In genomic region chr13:45464141-45464686, GRCh38 we compare ENCODE assay signal across 1 cellular context.
TF ChIP-seq lines count a peak whose summit lies in the region.

No MANE protein-coding gene starts in this region.

TF ChIP-seq in HepG2, 621 proteins besides CTCF, POLR2A, EP300 and RAD21 (continued from another document and continues in another):
- TF ChIP-seq SMARCE1 (IDR thresholded peaks at IDR 0.05; ENCODE audit: borderline replicate concordance) = no peak
- no peak for TF ChIP-seq NFE2 (CRISPR knock-in tag; IDR thresholded peaks at IDR 0.05)
- no peak for TF ChIP-seq PPARG (CRISPR knock-in tag; conservative IDR thresholded peaks at IDR 0.05)
- no peak for TF ChIP-seq SALL1 (CRISPR knock-in tag; IDR thresholded peaks at IDR 0.05)
- TF ChIP-seq RORA (CRISPR knock-in tag; IDR thresholded peaks at IDR 0.05) = no peak
- TF ChIP-seq ZNF432 (CRISPR knock-in tag; IDR thresholded peaks at IDR 0.05; ENCODE audit: borderline replicate concordance) = no peak
- no peak for TF ChIP-seq TAF1 (CRISPR knock-in tag; IDR thresholded peaks at IDR 0.05)
- no peak for TF ChIP-seq PRMT3 (CRISPR knock-in tag; IDR thresholded peaks at IDR 0.05; ENCODE audit: borderline replicate concordance, low read depth)
- TF ChIP-seq TAF15 (IDR thresholded peaks at IDR 0.05; ENCODE audit: low read depth, low read length, poor library complexity, severe bottlenecking) = no peak
- no peak for TF ChIP-seq ZNF543 (CRISPR knock-in tag; IDR thresholded peaks at IDR 0.05)
- TF ChIP-seq, protein P1, sequence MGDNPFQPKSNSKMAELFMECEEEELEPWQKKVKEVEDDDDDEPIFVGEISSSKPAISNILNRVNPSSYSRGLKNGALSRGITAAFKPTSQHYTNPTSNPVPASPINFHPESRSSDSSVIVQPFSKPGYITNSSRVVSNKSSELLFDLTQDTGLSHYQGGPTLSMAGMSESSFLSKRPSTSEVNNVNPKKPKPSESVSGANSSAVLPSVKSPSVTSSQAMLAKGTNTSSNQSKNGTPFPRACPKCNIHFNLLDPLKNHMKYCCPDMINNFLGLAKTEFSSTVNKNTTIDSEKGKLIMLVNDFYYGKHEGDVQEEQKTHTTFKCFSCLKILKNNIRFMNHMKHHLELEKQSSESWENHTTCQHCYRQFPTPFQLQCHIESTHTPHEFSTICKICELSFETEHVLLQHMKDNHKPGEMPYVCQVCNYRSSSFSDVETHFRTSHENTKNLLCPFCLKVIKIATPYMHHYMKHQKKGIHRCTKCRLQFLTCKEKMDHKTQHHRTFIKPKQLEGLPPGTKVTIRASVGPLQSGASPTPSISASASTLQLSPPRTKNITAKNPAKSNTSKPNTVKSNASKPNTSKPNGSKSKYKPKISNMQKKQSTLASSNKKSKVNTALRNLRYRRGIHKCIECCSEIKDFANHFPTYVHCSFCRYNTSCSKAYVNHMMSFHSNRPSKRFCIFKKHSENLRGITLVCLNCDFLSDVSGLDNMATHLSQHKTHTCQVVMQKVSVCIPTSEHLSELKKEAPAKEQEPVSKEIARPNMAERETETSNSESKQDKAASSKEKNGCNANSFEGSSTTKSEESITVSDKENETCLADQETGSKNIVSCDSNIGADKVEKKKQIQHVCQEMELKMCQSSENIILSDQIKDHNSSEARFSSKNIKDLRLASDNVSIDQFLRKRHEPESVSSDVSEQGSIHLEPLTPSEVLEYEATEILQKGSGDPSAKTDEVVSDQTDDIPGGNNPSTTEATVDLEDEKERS (CRISPR knock-in tag; IDR thresholded peaks at IDR 0.05) = no peak
- TF ChIP-seq SAFB2 (CRISPR knock-in tag; IDR thresholded peaks at IDR 0.05; ENCODE audit: borderline replicate concordance, low read depth) = no peak
- no peak for TF ChIP-seq AGO1 (IDR thresholded peaks at IDR 0.05; ENCODE audit: low read depth, low read length, poor library complexity, severe bottlenecking)
- no peak for TF ChIP-seq ZNF839 (CRISPR knock-in tag; IDR thresholded peaks at IDR 0.05; ENCODE audit: borderline replicate concordance)
- TF ChIP-seq, protein P2, sequence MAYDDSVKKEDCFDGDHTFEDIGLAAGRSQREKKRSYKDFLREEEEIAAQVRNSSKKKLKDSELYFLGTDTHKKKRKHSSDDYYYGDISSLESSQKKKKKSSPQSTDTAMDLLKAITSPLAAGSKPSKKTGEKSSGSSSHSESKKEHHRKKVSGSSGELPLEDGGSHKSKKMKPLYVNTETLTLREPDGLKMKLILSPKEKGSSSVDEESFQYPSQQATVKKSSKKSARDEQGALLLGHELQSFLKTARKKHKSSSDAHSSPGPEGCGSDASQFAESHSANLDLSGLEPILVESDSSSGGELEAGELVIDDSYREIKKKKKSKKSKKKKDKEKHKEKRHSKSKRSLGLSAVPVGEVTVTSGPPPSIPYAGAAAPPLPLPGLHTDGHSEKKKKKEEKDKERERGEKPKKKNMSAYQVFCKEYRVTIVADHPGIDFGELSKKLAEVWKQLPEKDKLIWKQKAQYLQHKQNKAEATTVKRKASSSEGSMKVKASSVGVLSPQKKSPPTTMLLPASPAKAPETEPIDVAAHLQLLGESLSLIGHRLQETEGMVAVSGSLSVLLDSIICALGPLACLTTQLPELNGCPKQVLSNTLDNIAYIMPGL (CRISPR knock-in tag; IDR thresholded peaks at IDR 0.05; ENCODE audit: borderline replicate concordance in 1 of 2, low read depth in 1 of 2) = no peak
- TF ChIP-seq SIX1 (CRISPR knock-in tag; IDR thresholded peaks at IDR 0.05; ENCODE audit: borderline replicate concordance) = 0 out of 2 replicates have a peak, but pooled peaks have one; percentile 62
- no peak for TF ChIP-seq MAFK (conservative IDR thresholded peaks at IDR 0.05 in 1 of 2, IDR thresholded peaks at IDR 0.05 in 1 of 2; ENCODE audit: low read length in 2 of 2)
- TF ChIP-seq ZHX1 (CRISPR knock-in tag; IDR thresholded peaks at IDR 0.05; ENCODE audit: low read depth) = 0 out of 2 replicates have a peak, but pooled peaks have one; percentile 24
- TF ChIP-seq GPBP1L1 (CRISPR knock-in tag; IDR thresholded peaks at IDR 0.05) = no peak
- no peak for TF ChIP-seq CREM (IDR thresholded peaks at IDR 0.05)
- TF ChIP-seq CREM (CRISPR knock-in tag; IDR thresholded peaks at IDR 0.05) = no peak
- no peak for TF ChIP-seq ARNT (IDR thresholded peaks at IDR 0.05)
- TF ChIP-seq ZBTB7B (CRISPR knock-in tag; IDR thresholded peaks at IDR 0.05) = no peak
- TF ChIP-seq TCF7L2 (IDR thresholded peaks at IDR 0.05; ENCODE audit: low read depth, low read length) = no peak
- no peak for TF ChIP-seq RXRB (CRISPR knock-in tag; IDR thresholded peaks at IDR 0.05; ENCODE audit: borderline replicate concordance)
- no peak for TF ChIP-seq AKAP8 (CRISPR knock-in tag; IDR thresholded peaks at IDR 0.05)
- TF ChIP-seq, protein P3, sequence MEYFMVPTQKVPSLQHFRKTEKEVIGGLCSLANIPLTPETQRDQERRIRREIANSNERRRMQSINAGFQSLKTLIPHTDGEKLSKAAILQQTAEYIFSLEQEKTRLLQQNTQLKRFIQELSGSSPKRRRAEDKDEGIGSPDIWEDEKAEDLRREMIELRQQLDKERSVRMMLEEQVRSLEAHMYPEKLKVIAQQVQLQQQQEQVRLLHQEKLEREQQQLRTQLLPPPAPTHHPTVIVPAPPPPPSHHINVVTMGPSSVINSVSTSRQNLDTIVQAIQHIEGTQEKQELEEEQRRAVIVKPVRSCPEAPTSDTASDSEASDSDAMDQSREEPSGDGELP (IDR thresholded peaks at IDR 0.05; ENCODE audit: borderline replicate concordance, low read depth) = peak; percentile 71; the same call in 1 of the 2 replicates
- peak; percentile 49; the same call in 1 of the 2 replicates for TF ChIP-seq ZSCAN21 (CRISPR knock-in tag; IDR thresholded peaks at IDR 0.05; ENCODE audit: borderline replicate concordance)
- no peak for TF ChIP-seq IKZF1 (IDR thresholded peaks at IDR 0.05)
- TF ChIP-seq, protein P4, sequence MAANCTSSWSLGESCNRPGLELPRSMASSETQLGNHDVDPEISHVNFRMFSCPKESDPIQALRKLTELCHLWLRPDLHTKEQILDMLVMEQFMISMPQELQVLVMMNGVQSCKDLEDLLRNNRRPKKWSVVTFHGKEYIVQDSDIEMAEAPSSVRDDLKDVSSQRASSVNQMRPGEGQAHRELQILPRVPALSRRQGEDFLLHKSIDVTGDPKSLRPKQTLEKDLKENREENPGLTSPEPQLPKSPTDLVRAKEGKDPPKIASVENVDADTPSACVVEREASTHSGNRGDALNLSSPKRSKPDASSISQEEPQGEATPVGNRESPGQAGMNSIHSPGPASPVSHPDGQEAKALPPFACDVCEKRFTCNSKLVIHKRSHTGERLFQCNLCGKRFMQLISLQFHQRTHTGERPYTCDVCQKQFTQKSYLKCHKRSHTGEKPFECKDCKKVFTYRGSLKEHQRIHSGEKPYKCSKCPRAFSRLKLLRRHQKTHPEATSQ (CRISPR knock-in tag; IDR thresholded peaks at IDR 0.05; ENCODE audit: borderline replicate concordance) = no peak
- TF ChIP-seq RBM39 (IDR thresholded peaks at IDR 0.05; ENCODE audit: low read depth, low read length, poor library complexity, severe bottlenecking) = no peak
- TF ChIP-seq ZNF331 (CRISPR knock-in tag; IDR thresholded peaks at IDR 0.05) = 0 out of 2 replicates have a peak, but pooled peaks have one; percentile 3
- TF ChIP-seq, protein P5, sequence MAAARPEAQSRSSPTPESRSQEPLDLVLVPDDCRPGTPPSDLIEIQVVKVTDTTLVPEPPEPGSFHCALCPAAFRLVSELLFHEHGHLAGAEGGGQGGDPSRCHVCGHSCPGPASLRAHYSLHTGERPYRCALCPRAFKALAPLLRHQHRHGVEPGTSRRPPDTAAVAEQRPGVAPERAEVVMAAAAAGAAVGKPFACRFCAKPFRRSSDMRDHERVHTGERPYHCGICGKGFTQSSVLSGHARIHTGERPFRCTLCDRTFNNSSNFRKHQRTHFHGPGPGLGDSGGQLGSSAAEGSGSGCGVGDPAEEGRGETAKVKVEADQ (CRISPR knock-in tag; IDR thresholded peaks at IDR 0.05; ENCODE audit: borderline replicate concordance) = no peak
- TF ChIP-seq JUNB (CRISPR knock-in tag; IDR thresholded peaks at IDR 0.05; ENCODE audit: borderline replicate concordance) = 0 out of 2 replicates have a peak, but pooled peaks have one; percentile 18
- TF ChIP-seq ZNF619 (CRISPR knock-in tag; IDR thresholded peaks at IDR 0.05) = no peak
- no peak for TF ChIP-seq NFRKB (IDR thresholded peaks at IDR 0.05)
- TF ChIP-seq CSRNP2 (CRISPR knock-in tag; conservative IDR thresholded peaks at IDR 0.05; ENCODE audit: low read depth) = no peak
- 0 out of 2 replicates have a peak, but pooled peaks have one; percentile 10 for TF ChIP-seq REPIN1 (CRISPR knock-in tag; IDR thresholded peaks at IDR 0.05; ENCODE audit: borderline replicate concordance, low read depth)
- TF ChIP-seq SRF (IDR thresholded peaks at IDR 0.05; ENCODE audit: low read depth, low read length) = no peak
- no peak for TF ChIP-seq KAT8 (CRISPR knock-in tag; IDR thresholded peaks at IDR 0.05)
- peak; percentile 80; the same call in 1 of the 2 replicates for TF ChIP-seq SMC3 (IDR thresholded peaks at IDR 0.05; ENCODE audit: low read length)
- no peak for TF ChIP-seq RFX5 (IDR thresholded peaks at IDR 0.05; ENCODE audit: low read depth, low read length)
- no peak for TF ChIP-seq HCFC1 (IDR thresholded peaks at IDR 0.05; ENCODE audit: low read depth, low read length)
- TF ChIP-seq RFXAP (CRISPR knock-in tag; IDR thresholded peaks at IDR 0.05; ENCODE audit: borderline replicate concordance) = no peak
- TF ChIP-seq, protein P6, sequence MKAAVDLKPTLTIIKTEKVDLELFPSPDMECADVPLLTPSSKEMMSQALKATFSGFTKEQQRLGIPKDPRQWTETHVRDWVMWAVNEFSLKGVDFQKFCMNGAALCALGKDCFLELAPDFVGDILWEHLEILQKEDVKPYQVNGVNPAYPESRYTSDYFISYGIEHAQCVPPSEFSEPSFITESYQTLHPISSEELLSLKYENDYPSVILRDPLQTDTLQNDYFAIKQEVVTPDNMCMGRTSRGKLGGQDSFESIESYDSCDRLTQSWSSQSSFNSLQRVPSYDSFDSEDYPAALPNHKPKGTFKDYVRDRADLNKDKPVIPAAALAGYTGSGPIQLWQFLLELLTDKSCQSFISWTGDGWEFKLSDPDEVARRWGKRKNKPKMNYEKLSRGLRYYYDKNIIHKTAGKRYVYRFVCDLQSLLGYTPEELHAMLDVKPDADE (CRISPR knock-in tag; IDR thresholded peaks at IDR 0.05) = no peak
- no peak; the same call in 1 of the 2 replicates for TF ChIP-seq ZNF564 (CRISPR knock-in tag; IDR thresholded peaks at IDR 0.05)
- no peak for TF ChIP-seq ARNTL (CRISPR knock-in tag; IDR thresholded peaks at IDR 0.05)
- no peak for TF ChIP-seq MZF1 (CRISPR knock-in tag; IDR thresholded peaks at IDR 0.05; ENCODE audit: borderline replicate concordance)
